ENCODE assay signal across 21 cellular contexts in genomic region chr22:37064553-37064952, GRCh38. TPM values are rescaled to one million over a fixed set of nuclear protein-coding genes. Genes with fewer than 3 reads are reported as not detected.
A peak's percentile ranks its signal among the peaks of the same experiment; 100 is the strongest.
DNase-seq lines count a peak whose midpoint lies in the region; ATAC-seq and TF ChIP-seq lines count a peak whose summit lies in the region.
"Had no signal": no experiment of that assay in that cellular context is flagged by ENCODE, and none has a peak within 500 bp of the region (broad histone marks: within the 10 kb centered on the region; RNA-seq: fewer than 3 reads in every experiment).

No MANE protein-coding gene starts in this region.

- ATAC-seq in T-helper 17 cell: no peak
- no peak for ATAC-seq in stimulated activated effector memory CD8-positive, alpha-beta T cell treated with anti-CD3 and anti-CD28 coated beads, Interleukin-12 subunit alpha, Interleukin-12 subunit beta, amount 100 ng/mL, for 72 hours
- ATAC-seq: A549, GM12878 had no signal

- H3K4me1 Mint-ChIP-seq in activated CD4-positive, alpha-beta memory T cell treated with anti-CD3 and anti-CD28 coated beads, Interleukin-2, amount 10 ng/mL, durations not matched to agents 7 days and 5 days: peaks cover 32% of the 10 kb centered on the region
- peaks cover 31% of the 10 kb centered on the region for H3K4me1 Mint-ChIP-seq in activated CD4-positive, alpha-beta memory T cell treated with anti-CD3 and anti-CD28 coated beads for 36 hours (ENCODE audit: low read depth)
- H3K4me1 Mint-ChIP-seq in T-helper 17 cell: peaks cover 15% of the 10 kb centered on the region
- H3K4me1 Mint-ChIP-seq in endothelial cell (ENCODE audit: unreplicated experiment): no peaks in the 10 kb centered on the region
- peaks cover 56% of the 10 kb centered on the region for H3K4me1 Mint-ChIP-seq in stimulated activated effector memory CD8-positive, alpha-beta T cell treated with anti-CD3 and anti-CD28 coated beads, Interleukin-12 subunit alpha, Interleukin-12 subunit beta, amount 100 ng/mL, for 72 hours
- H3K4me1 Mint-ChIP-seq: CD14-positive monocyte had no signal

- POLR2A ChIA-PET in activated CD4-positive, alpha-beta memory T cell treated with anti-CD3 and anti-CD28 coated beads, Interleukin-2, amount 10 ng/mL, durations not matched to agents 7 days and 5 days (lab: Charles Lee): interaction anchor here (1.0 kb wide), 1 partner anchor 9 kb away, joined by 3 read pairs; no protein-coding TSS in a partner anchor
- POLR2A ChIA-PET in activated CD4-positive, alpha-beta memory T cell treated with anti-CD3 and anti-CD28 coated beads for 36 hours (lab: Charles Lee): interaction anchor here (1.3 to 1.5 kb wide), 2 partner anchors 12 to 98 kb away, joined by 3 read pairs; no protein-coding TSS in a partner anchor

- H3K27ac Mint-ChIP-seq in activated CD4-positive, alpha-beta memory T cell treated with anti-CD3 and anti-CD28 coated beads, Interleukin-2, amount 10 ng/mL, durations not matched to agents 7 days and 5 days: peak overlapping the region; percentile 19
- H3K27ac Mint-ChIP-seq in activated CD4-positive, alpha-beta memory T cell treated with anti-CD3 and anti-CD28 coated beads for 36 hours: no peak overlapping the region
- H3K27ac Mint-ChIP-seq in T-helper 17 cell (peak overlapping the region; percentile 59), endothelial cell (ENCODE audit: unreplicated experiment) (no peak overlapping the region)
- peak overlapping the region; percentile 88 for H3K27ac Mint-ChIP-seq in stimulated activated effector memory CD8-positive, alpha-beta T cell treated with anti-CD3 and anti-CD28 coated beads, Interleukin-12 subunit alpha, Interleukin-12 subunit beta, amount 100 ng/mL, for 72 hours

- CTCF ChIA-PET in activated CD4-positive, alpha-beta memory T cell treated with anti-CD3 and anti-CD28 coated beads, Interleukin-2, amount 10 ng/mL, durations not matched to agents 7 days and 5 days (lab: Charles Lee): no interaction called here
- CTCF ChIA-PET in activated CD4-positive, alpha-beta memory T cell treated with anti-CD3 and anti-CD28 coated beads for 36 hours (lab: Charles Lee): interaction anchor here (0.6 to 1.2 kb wide), 2 partner anchors 43 to 87 kb away, joined by 3 to 4 read pairs; no protein-coding TSS in a partner anchor

- intact Hi-C loops in activated CD4-positive, alpha-beta memory T cell treated with anti-CD3 and anti-CD28 coated beads for 36 hours (cut with micrococcal nuclease): no loop called here

- H3K9me3 ChIP-seq in T-helper 17 cell (ENCODE audit: control insufficient read depth, low read length, poor library complexity, severe bottlenecking): no peaks in the 10 kb centered on the region
- H3K9me3 ChIP-seq: A549, BLaER1, HAP-1 had no signal

- TF ChIP-seq POLR2A in erythroblast (IDR thresholded peaks at IDR 0.05; ENCODE audit: low read length): no peak

- TF ChIP-seq CTCF in endothelial cell (IDR thresholded peaks at IDR 0.05; ENCODE audit: unreplicated experiment): no peak

- H3K27me3 Mint-ChIP-seq in activated CD4-positive, alpha-beta memory T cell treated with anti-CD3 and anti-CD28 coated beads, Interleukin-2, amount 10 ng/mL, durations not matched to agents 7 days and 5 days: peaks cover 10% of the 10 kb centered on the region
- H3K27me3 Mint-ChIP-seq in activated CD4-positive, alpha-beta memory T cell treated with anti-CD3 and anti-CD28 coated beads for 36 hours: peaks cover 11% of the 10 kb centered on the region
- H3K27me3 Mint-ChIP-seq in T-helper 17 cell (peaks cover 8% of the 10 kb centered on the region), endothelial cell (ENCODE audit: unreplicated experiment) (peaks cover 22% of the 10 kb centered on the region)

- no peak overlapping the region for H3K4me3 Mint-ChIP-seq in activated CD4-positive, alpha-beta memory T cell treated with anti-CD3 and anti-CD28 coated beads, Interleukin-2, amount 10 ng/mL, durations not matched to agents 7 days and 5 days
- H3K4me3 Mint-ChIP-seq in activated CD4-positive, alpha-beta memory T cell treated with anti-CD3 and anti-CD28 coated beads for 36 hours: no peak overlapping the region
- H3K4me3 Mint-ChIP-seq in T-helper 17 cell: peak overlapping the region; percentile 71
- H3K4me3 Mint-ChIP-seq in endothelial cell (ENCODE audit: unreplicated experiment): peak overlapping the region; percentile 65
- no peak overlapping the region for H3K4me3 Mint-ChIP-seq in stimulated activated effector memory CD8-positive, alpha-beta T cell treated with anti-CD3 and anti-CD28 coated beads, Interleukin-12 subunit alpha, Interleukin-12 subunit beta, amount 100 ng/mL, for 72 hours
- H3K4me3 Mint-ChIP-seq: CD14-positive monocyte; CD4-positive, alpha-beta memory T cell had no signal

- no peaks in the 10 kb centered on the region for H3K9me3 Mint-ChIP-seq in activated CD4-positive, alpha-beta memory T cell treated with anti-CD3 and anti-CD28 coated beads, Interleukin-2, amount 10 ng/mL, durations not matched to agents 7 days and 5 days
- H3K9me3 Mint-ChIP-seq in activated CD4-positive, alpha-beta memory T cell treated with anti-CD3 and anti-CD28 coated beads for 36 hours: no peaks in the 10 kb centered on the region
- H3K9me3 Mint-ChIP-seq in endothelial cell (ENCODE audit: unreplicated experiment): no peaks in the 10 kb centered on the region
- H3K9me3 Mint-ChIP-seq in stimulated activated effector memory CD8-positive, alpha-beta T cell treated with anti-CD3 and anti-CD28 coated beads, Interleukin-12 subunit alpha, Interleukin-12 subunit beta, amount 100 ng/mL, for 72 hours: no peaks in the 10 kb centered on the region
- H3K9me3 Mint-ChIP-seq: CD4-positive, alpha-beta memory T cell had no signal

- peaks cover 7% of the 10 kb centered on the region for H3K36me3 Mint-ChIP-seq in activated CD4-positive, alpha-beta memory T cell treated with anti-CD3 and anti-CD28 coated beads, Interleukin-2, amount 10 ng/mL, durations not matched to agents 7 days and 5 days (ENCODE audit: low read depth)
- peaks cover 18% of the 10 kb centered on the region for H3K36me3 Mint-ChIP-seq in activated CD4-positive, alpha-beta memory T cell treated with anti-CD3 and anti-CD28 coated beads for 36 hours
- H3K36me3 Mint-ChIP-seq in T-helper 17 cell (ENCODE audit: low read depth): peaks cover 5% of the 10 kb centered on the region
- no peaks in the 10 kb centered on the region for H3K36me3 Mint-ChIP-seq in endothelial cell (ENCODE audit: low read depth, unreplicated experiment)
- H3K36me3 Mint-ChIP-seq in stimulated activated effector memory CD8-positive, alpha-beta T cell treated with anti-CD3 and anti-CD28 coated beads, Interleukin-12 subunit alpha, Interleukin-12 subunit beta, amount 100 ng/mL, for 72 hours: peaks cover 90% of the 10 kb centered on the region

- DNase-seq in activated CD4-positive, alpha-beta memory T cell treated with anti-CD3 and anti-CD28 coated beads, Interleukin-2, amount 10 ng/mL, durations not matched to agents 7 days and 5 days: no peak
- DNase-seq in activated CD4-positive, alpha-beta memory T cell treated with anti-CD3 and anti-CD28 coated beads for 36 hours: no peak
- DNase-seq in T-helper 17 cell (no peak), endothelial cell (ENCODE audit: low spot score) (no peak), DMS79 (lab: John Stamatoyannopoulos, UW) (no peak), erythroblast (lab: John Stamatoyannopoulos, UW) (no peak)
- no peak for DNase-seq in stimulated activated effector memory CD8-positive, alpha-beta T cell treated with anti-CD3 and anti-CD28 coated beads, Interleukin-12 subunit alpha, Interleukin-12 subunit beta, amount 100 ng/mL, for 72 hours (ENCODE audit: low spot score in 2 of 2)
- DNase-seq in stimulated activated CD4-positive, alpha-beta T cell treated with anti-CD3 and anti-CD28 coated beads, Interleukin-2, amount 100 ng/mL, for 48 hours: no peak
- DNase-seq: AML-193; CD4-positive, alpha-beta memory T cell; DND-41; EL; IMR-90 had no signal

RNA-seq across cellular contexts. Expression of gene KCTD17, which starts 13.0 kb away (rescaled TPM):
- 10 to 100 TPM; 34.5 to 36.3 TPM for total RNA-seq in activated CD4-positive, alpha-beta memory T cell treated with anti-CD3 and anti-CD28 coated beads, Interleukin-2, amount 10 ng/mL, durations not matched to agents 7 days and 5 days
- total RNA-seq in activated CD4-positive, alpha-beta memory T cell treated with anti-CD3 and anti-CD28 coated beads for 36 hours: 10 to 100 TPM; 46.0 to 47.3 TPM
- total RNA-seq in T-helper 17 cell (10 to 100 TPM; 26.1 to 31.5 TPM), endothelial cell (ENCODE audit: unreplicated experiment) (46.9 TPM)

RNA-seq across cellular contexts. Expression of gene TMPRSS6, which starts 45.0 kb away (rescaled TPM):
- total RNA-seq in activated CD4-positive, alpha-beta memory T cell treated with anti-CD3 and anti-CD28 coated beads, Interleukin-2, amount 10 ng/mL, durations not matched to agents 7 days and 5 days: 10 to 100 TPM; 14.0 to 14.7 TPM
- total RNA-seq in activated CD4-positive, alpha-beta memory T cell treated with anti-CD3 and anti-CD28 coated beads for 36 hours: 10 to 100 TPM; 39.9 to 42.1 TPM
- total RNA-seq in T-helper 17 cell: under 1 TPM; 0.31 to 0.92 TPM
- total RNA-seq in endothelial cell (ENCODE audit: unreplicated experiment): not detected
- total RNA-seq: Calu3, G401, H4, IMR-90 had no signal

RNA-seq across cellular contexts. Expression of gene MPST, which starts 45.0 kb away (rescaled TPM):
- total RNA-seq in activated CD4-positive, alpha-beta memory T cell treated with anti-CD3 and anti-CD28 coated beads, Interleukin-2, amount 10 ng/mL, durations not matched to agents 7 days and 5 days: 10 to 100 TPM; 29.6 to 32.7 TPM
- 10 to 100 TPM; 16.9 to 17.6 TPM for total RNA-seq in activated CD4-positive, alpha-beta memory T cell treated with anti-CD3 and anti-CD28 coated beads for 36 hours
- total RNA-seq in T-helper 17 cell (10 to 100 TPM in 1 of 2 donors, 1 to 10 TPM in 1; 6.4 to 12.3 TPM), endothelial cell (ENCODE audit: unreplicated experiment) (78.7 TPM)

RNA-seq across cellular contexts. Expression of gene TST, which starts 45.3 kb away (rescaled TPM):
- total RNA-seq in activated CD4-positive, alpha-beta memory T cell treated with anti-CD3 and anti-CD28 coated beads, Interleukin-2, amount 10 ng/mL, durations not matched to agents 7 days and 5 days: 1 to 10 TPM; 7.2 to 8.3 TPM
- 1 to 10 TPM; 5.5 TPM for total RNA-seq in activated CD4-positive, alpha-beta memory T cell treated with anti-CD3 and anti-CD28 coated beads for 36 hours
- 10 to 100 TPM in 1 of 2 donors, under 1 TPM in 1; 0.60 to 10.7 TPM for total RNA-seq in T-helper 17 cell
- total RNA-seq in endothelial cell (ENCODE audit: unreplicated experiment): 39.0 TPM

Comparison
In these comparisons a context has a peak if more than half of its experiments do, and no peak if none do; other contexts are left out.
1. H3K27ac Mint-ChIP-seq: peak in activated CD4-positive, alpha-beta memory T cell treated with anti-CD3 and anti-CD28 coated beads, Interleukin-2, amount 10 ng/mL, durations not matched to agents 7 days and 5 days (single experiment), T-helper 17 cell (single experiment) and stimulated activated effector memory CD8-positive, alpha-beta T cell treated with anti-CD3 and anti-CD28 coated beads, Interleukin-12 subunit alpha, Interleukin-12 subunit beta, amount 100 ng/mL, for 72 hours (single experiment); none in activated CD4-positive, alpha-beta memory T cell treated with anti-CD3 and anti-CD28 coated beads for 36 hours (single experiment) and endothelial cell (single experiment).
2. H3K4me3 Mint-ChIP-seq: peak in T-helper 17 cell (single experiment) and endothelial cell (single experiment); none in activated CD4-positive, alpha-beta memory T cell treated with anti-CD3 and anti-CD28 coated beads, Interleukin-2, amount 10 ng/mL, durations not matched to agents 7 days and 5 days (single experiment), activated CD4-positive, alpha-beta memory T cell treated with anti-CD3 and anti-CD28 coated beads for 36 hours (single experiment) and stimulated activated effector memory CD8-positive, alpha-beta T cell treated with anti-CD3 and anti-CD28 coated beads, Interleukin-12 subunit alpha, Interleukin-12 subunit beta, amount 100 ng/mL, for 72 hours (single experiment).
3. RNA of gene TMPRSS6, which starts 45.0 kb away (total RNA-seq): 39.9 to 42.1 TPM in activated CD4-positive, alpha-beta memory T cell treated with anti-CD3 and anti-CD28 coated beads for 36 hours and 14.0 to 14.7 TPM in activated CD4-positive, alpha-beta memory T cell treated with anti-CD3 and anti-CD28 coated beads, Interleukin-2, amount 10 ng/mL, durations not matched to agents 7 days and 5 days; 0.31 to 0.92 TPM in T-helper 17 cell and not detected in endothelial cell (single experiment); every median in the first group is over 4 times any median in the second.